14 cellular contexts compared by ENCODE assay signal in genomic region chr5:17276445-17276844, GRCh38. TPM values are rescaled to one million over a fixed set of nuclear protein-coding genes. Genes with fewer than 3 reads are reported as not detected.
DNase-seq lines count a peak whose midpoint lies in the region; ATAC-seq and TF ChIP-seq lines count a peak whose summit lies in the region.
"Had no signal": no experiment of that assay in that cellular context is flagged by ENCODE, and none has a peak within 500 bp of the region (broad histone marks: within the 10 kb centered on the region; RNA-seq: fewer than 3 reads in every experiment).

No MANE protein-coding gene starts in this region.

- intact Hi-C loops in A673 (cut with micrococcal nuclease; ENCODE audit: unreplicated experiment), result no loop called here

- H3K4me3 ChIP-seq in A673 (ENCODE audit: low read depth, low read length, poor library complexity, severe bottlenecking), result no peak overlapping the region
- H3K4me3 ChIP-seq: esophagus squamous epithelium had no signal

- ATAC-seq in GM19438 (IDR thresholded peaks at IDR 0.05; ENCODE audit: low read depth, unreplicated experiment) (peak; percentile 66), HG02840 (IDR thresholded peaks at IDR 0.05; ENCODE audit: low FRiP score, unreplicated experiment) (peak; percentile 48), HG03520 (IDR thresholded peaks at IDR 0.05; ENCODE audit: unreplicated experiment) (peak; percentile 64)

- TF ChIP-seq CTCF in GM13976 (IDR thresholded peaks at IDR 0.05; ENCODE audit: borderline replicate concordance, control extremely low read depth, extremely low read depth, insufficient read depth, missing control alignments) (no peak), A673 (conservative IDR thresholded peaks at IDR 0.05; ENCODE audit: low read depth, low read length) (no peak)

- DNase-seq in GM13976 (ENCODE audit: low spot score) (peak; percentile 69), HuH-7 (ENCODE audit: low spot score) (no peak), A673 (ENCODE audit: low spot score) (no peak), middle frontal gyrus (ENCODE audit: extremely low spot score, low spot score) (no peak), foreskin melanocyte (no peak)
- DNase-seq: activated CD4-positive, alpha-beta T cell treated with anti-CD3 and anti-CD28 coated beads, Interleukin-2, amount 50 U/mL, for 48 hours; activated naive CD4-positive, alpha-beta T cell treated with anti-CD3 and anti-CD28 coated beads, Interleukin-2, amount 10 ng/mL, durations not matched to agents 7 days and 5 days; DND-41; esophagus squamous epithelium; H9; NCI-H526 treated with DMSO at 0.1 percent for 48 hours had no signal

- no peaks in the 10 kb centered on the region for H3K9me3 ChIP-seq in A673 (ENCODE audit: low read depth, low read length, poor library complexity, severe bottlenecking)

- BruUV-seq in A673 (replicated peaks; lab: Mats Ljungman, UMichigan), result no TSS peak

- POLR2A ChIA-PET in A673 (lab: Charles Lee; ENCODE audit: low non-redundant PET), result no interaction called here

- in situ Hi-C loops in GM13976 (cut with MboI; ENCODE audit: low sequenced_read_pairs, unreplicated experiment), result loop anchor here (10.0 kb wide), 1 partner anchor 52 kb away; no protein-coding TSS in a partner anchor

- no peak overlapping the region for H3K27ac ChIP-seq in A673 (ENCODE audit: low read depth, low read length, poor library complexity, severe bottlenecking)
- H3K27ac ChIP-seq: esophagus squamous epithelium had no signal

- H3K4me1 ChIP-seq in A673 (ENCODE audit: insufficient read depth, low read length, poor library complexity, severe bottlenecking), result peaks cover 62% of the 10 kb centered on the region
- H3K4me1 ChIP-seq: esophagus squamous epithelium had no signal

- no peaks in the 10 kb centered on the region for H3K27me3 ChIP-seq in A673 (replicated peaks; ENCODE audit: insufficient read depth, low read depth, low read length, poor library complexity)
- H3K27me3 ChIP-seq: esophagus squamous epithelium had no signal

- CTCF ChIA-PET in A673 (lab: Charles Lee), result no interaction called here

- H3K36me3 ChIP-seq in A673 (ENCODE audit: insufficient read depth, low read length, poor library complexity, severe bottlenecking), result peaks cover 38% of the 10 kb centered on the region

RNA-seq across cellular contexts. Expression of gene BASP1, which starts 59.0 kb away (rescaled TPM):
- 394 and 397 TPM in 2 replicates for total RNA-seq in A673 (2021)
